In the genomic region with DNA sequence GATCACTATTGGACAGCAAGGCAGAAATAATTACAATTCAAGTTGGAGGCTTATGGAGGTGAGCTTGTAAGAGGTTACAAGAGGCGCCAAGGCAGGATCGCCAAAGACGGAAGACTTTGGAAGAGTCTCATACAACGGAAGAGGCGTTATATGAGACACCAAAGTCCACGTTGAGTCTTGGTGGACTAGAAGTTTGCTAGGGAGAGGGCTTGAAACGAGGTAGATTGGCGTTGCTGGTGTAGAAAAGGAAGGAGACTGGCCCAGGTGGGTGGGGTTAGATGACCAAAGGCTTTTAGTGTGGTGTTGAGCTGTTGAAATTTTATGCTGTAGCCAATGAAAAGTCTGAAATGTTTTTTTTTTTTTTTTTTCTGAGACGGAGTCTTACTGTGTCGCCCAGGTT, we compare ENCODE assay signal across 10 cellular contexts. TPM values are rescaled to one million over a fixed set of nuclear protein-coding genes. Genes with fewer than 3 reads are reported as not detected.
A peak's percentile ranks its signal among the peaks of the same experiment; 100 is the strongest.
DNase-seq lines count a peak whose midpoint lies in the region; ATAC-seq and TF ChIP-seq lines count a peak whose summit lies in the region.
"Had no signal": no experiment of that assay in that cellular context is flagged by ENCODE, and none has a peak within 500 bp of the region (broad histone marks: within the 10 kb centered on the region; RNA-seq: fewer than 3 reads in every experiment).

No MANE protein-coding gene starts in this region.

- H2AFZ ChIP-seq in PC-9 (no peak overlapping the region), fibroblast of lung (ENCODE audit: low read length) (no peak overlapping the region)

- no peak for ATAC-seq in GM18870 (IDR thresholded peaks at IDR 0.05; ENCODE audit: unreplicated experiment)

- H3K4me2 ChIP-seq in PC-9 (peak overlapping the region; percentile 96), fibroblast of lung (ENCODE audit: extremely low read depth, insufficient read depth, low read length) (peak overlapping the region; percentile 85)

- TF ChIP-seq CTCF in PC-9 (conservative IDR thresholded peaks at IDR 0.05) (no peak), fibroblast of lung (conservative IDR thresholded peaks at IDR 0.05 in 1 of 2, IDR thresholded peaks at IDR 0.05 in 1 of 2; ENCODE audit: low read depth in 1 of 2, low read length in 2 of 2) (no peak), retinal pigment epithelial cell (conservative IDR thresholded peaks at IDR 0.05; ENCODE audit: low read depth, low read length) (no peak)

- peaks cover 21% of the 10 kb centered on the region for H3K4me1 ChIP-seq in HAP-1
- H3K4me1 ChIP-seq in PC-9 (replicated peaks; ENCODE audit: insufficient read depth) = peaks cover 20% of the 10 kb centered on the region
- H3K4me1 ChIP-seq in fibroblast of lung (ENCODE audit: control insufficient read depth, extremely low read depth, insufficient read depth, low read length) = no peaks in the 10 kb centered on the region

- H3K79me2 ChIP-seq in PC-9 (ENCODE audit: low read depth) (peaks cover 57% of the 10 kb centered on the region), fibroblast of lung (ENCODE audit: control insufficient read depth, insufficient read depth, low read length) (peaks cover 31% of the 10 kb centered on the region)

- CTCF ChIA-PET in PC-9 (lab: Charles Lee) = interaction anchor here (0.5 kb wide), 1 partner anchor 60 kb away, joined by 8 read pairs; no protein-coding TSS in a partner anchor

- in situ Hi-C loops in HAP-1 (cut with MboI; ENCODE audit: low sequenced_read_pairs) = no loop called here

- DNase-seq in HAP-1 (ENCODE audit: low spot score in 2 of 2) (no peak), PC-9 (no peak), fibroblast of lung (ENCODE audit: low read depth in 2 of 2) (no peak), retinal pigment epithelial cell (ENCODE audit: low read depth) (no peak), iPS-NIHi11 (ENCODE audit: low spot score) (no peak), SK-N-DZ (ENCODE audit: low spot score) (no peak)
- DNase-seq: amniotic stem cell, NCI-H226, sigmoid colon had no signal

- POLR2A ChIA-PET in PC-9 (lab: Charles Lee; ENCODE audit: unreplicated experiment) = no interaction called here

- H4K20me1 ChIP-seq in PC-9 (ENCODE audit: insufficient read depth) (no peaks in the 10 kb centered on the region), fibroblast of lung (ENCODE audit: control insufficient read depth, extremely low read depth, insufficient read depth, low read length) (no peaks in the 10 kb centered on the region)

- BruUV-seq in PC-9 (replicated peaks; lab: Mats Ljungman, UMichigan) = TSS peak; percentile 39

- H3K9ac ChIP-seq in fibroblast of lung (ENCODE audit: insufficient read depth, low read length) = no peak overlapping the region

- intact Hi-C loops in PC-9 (cut with micrococcal nuclease; ENCODE audit: unreplicated experiment) = loop anchor here (5.0 kb wide), 1 partner anchor 378 kb away; a partner anchor contains a TSS

- H3K27me3 ChIP-seq in HAP-1 (ENCODE audit: low read depth) = no peaks in the 10 kb centered on the region
- no peaks in the 10 kb centered on the region for H3K27me3 ChIP-seq in PC-9 (ENCODE audit: insufficient read depth, low read depth)
- H3K27me3 ChIP-seq in fibroblast of lung (ENCODE audit: control insufficient read depth, insufficient read depth, low read length) = no peaks in the 10 kb centered on the region
- H3K27me3 ChIP-seq: sigmoid colon had no signal

- peak overlapping the region; percentile 87 for H3K4me3 ChIP-seq in HAP-1
- peak overlapping the region; percentile 61 for H3K4me3 ChIP-seq in PC-9
- peak overlapping the region in 2 of 4 experiments; percentile 61 to 91 for H3K4me3 ChIP-seq in fibroblast of lung (replicated peaks in 1 of 4; ENCODE audit: control extremely low read depth in 1 of 4, insufficient read depth in 1 of 4, low read depth in 3 of 4, low read length in 4 of 4)
- H3K4me3 ChIP-seq in retinal pigment epithelial cell (ENCODE audit: low read length) = peak overlapping the region; percentile 83

- no peaks in the 10 kb centered on the region for H3K9me2 ChIP-seq in PC-9 (ENCODE audit: insufficient read depth)

- no peak overlapping the region for H3K27ac ChIP-seq in PC-9
- H3K27ac ChIP-seq in fibroblast of lung (ENCODE audit: insufficient read depth, low read length) = no peak overlapping the region

- peaks cover 9% of the 10 kb centered on the region; the same call in 1 of the 2 replicates for H3F3A ChIP-seq in PC-9 (ENCODE audit: insufficient read depth, low read depth)

- H3K9me3 ChIP-seq in HAP-1 (no peaks in the 10 kb centered on the region), PC-9 (ENCODE audit: insufficient read depth, low read depth) (no peaks in the 10 kb centered on the region), fibroblast of lung (ENCODE audit: control insufficient read depth, insufficient read depth, low read depth, low read length) (no peaks in the 10 kb centered on the region)
- H3K9me3 ChIP-seq: sigmoid colon had no signal

- peaks cover 9% of the 10 kb centered on the region for H3K36me3 ChIP-seq in HAP-1 (replicated peaks)
- H3K36me3 ChIP-seq in PC-9 (ENCODE audit: low read depth) = peaks cover 4% of the 10 kb centered on the region; the same call in 1 of the 2 replicates
- no peaks in the 10 kb centered on the region for H3K36me3 ChIP-seq in fibroblast of lung (ENCODE audit: control insufficient read depth, insufficient read depth, low read length)
- H3K36me3 ChIP-seq: sigmoid colon had no signal

RNA-seq across cellular contexts. Expression of a gene that starts 1.4 kb away (rescaled TPM):
- total RNA-seq in PC-9 (2021) = 41.7 and 54.2 TPM in 2 replicates
- 18.7 and 19.7 TPM in 2 replicates for total RNA-seq in fibroblast of lung
- 15.4 and 27.2 TPM in 2 replicates for polyA plus RNA-seq in fibroblast of lung
- polyA plus RNA-seq in fibroblast of lung (2012) = 12.8 and 23.6 TPM in 2 replicates
- polyA minus RNA-seq in fibroblast of lung (ENCODE audit: low replicate concordance) = 2.1 and 3.3 TPM in 2 replicates
- polyA plus RNA-seq in SK-N-DZ (2014; cell fraction: cytosol; rRNA removed) = 133 and 135 TPM in 2 replicates
- 67.8 and 75.6 TPM in 2 replicates for polyA plus RNA-seq in SK-N-DZ (2014; cell fraction: nucleus; rRNA removed)

RNA-seq across cellular contexts. Expression of a gene that starts 35.2 kb away (rescaled TPM):
- total RNA-seq in PC-9 (2021) = 303 and 334 TPM in 2 replicates
- total RNA-seq in fibroblast of lung = 0.50 and 1.0 TPM in 2 replicates
- 0.23 and 0.34 TPM in 2 replicates for polyA plus RNA-seq in fibroblast of lung
- 0.24 and 0.32 TPM in 2 replicates for polyA plus RNA-seq in fibroblast of lung (2012)
- polyA minus RNA-seq in fibroblast of lung (ENCODE audit: low replicate concordance) = not detected in 2 replicates
- 0.06 TPM in 1 of 2 replicates, not detected in the other for polyA plus RNA-seq in SK-N-DZ (2014; cell fraction: cytosol; rRNA removed)
- polyA plus RNA-seq in SK-N-DZ (2014; cell fraction: nucleus; rRNA removed) = 1.5 and 2.1 TPM in 2 replicates

Comparison
In these comparisons a context has a peak if more than half of its experiments do, and no peak if none do; other contexts are left out.
1. RNA of a gene that starts 35.2 kb away (total RNA-seq): 303 to 334 TPM in PC-9; 0.50 to 1.0 TPM in fibroblast of lung; every median in the first group is over 100 times any median in the second.